20 cellular contexts compared by ENCODE assay signal in genomic region chr10:27715505-27715904, GRCh38. TPM values are rescaled to one million over a fixed set of nuclear protein-coding genes. Genes with fewer than 3 reads are reported as not detected.
A peak's percentile ranks its signal among the peaks of the same experiment; 100 is the strongest.
DNase-seq lines count a peak whose midpoint lies in the region; ATAC-seq and TF ChIP-seq lines count a peak whose summit lies in the region.
"Had no signal": no experiment of that assay in that cellular context is flagged by ENCODE, and none has a peak within 500 bp of the region (broad histone marks: within the 10 kb centered on the region; RNA-seq: fewer than 3 reads in every experiment).

No MANE protein-coding gene starts in this region.

- no peaks in the 10 kb centered on the region for H3K79me2 ChIP-seq in PC-3 (ENCODE audit: low read length)

- intact Hi-C loops in left ventricle myocardium superior (cut with micrococcal nuclease) = no loop called here
- intact Hi-C loops in Right ventricle myocardium inferior (cut with DNase I) = no loop called here
- intact Hi-C loops in tibial artery (cut with DNase I; ENCODE audit: low total_unique reads) = loop anchor here (10.0 kb wide), 1 partner anchor 161 kb away; no protein-coding TSS in a partner anchor
- intact Hi-C loops in PC-3 (cut with micrococcal nuclease) = no loop called here

- H4K20me1 ChIP-seq in PC-3 (ENCODE audit: low read length) = no peaks in the 10 kb centered on the region

- H3K4me3 ChIP-seq in SJCRH30 = no peak overlapping the region
- H3K4me3 ChIP-seq in tibial artery = no peak overlapping the region
- H3K4me3 ChIP-seq in PC-3 (ENCODE audit: low read length) = no peak overlapping the region
- H3K4me3 ChIP-seq: GM23338, PC-9 had no signal

- no TSS peak for BruUV-seq in PC-3 (replicated peaks; lab: Mats Ljungman, UMichigan)

- ATAC-seq in left ventricle myocardium superior = peak; percentile 85
- ATAC-seq in Right ventricle myocardium inferior = no peak
- no peak for ATAC-seq in HG02759 (IDR thresholded peaks at IDR 0.05; ENCODE audit: unreplicated experiment)
- no peak for ATAC-seq in PC-3
- ATAC-seq: GM23338, HCT116, SK-N-SH treated with all-trans-retinoic acid at 6 μM for 48 hours had no signal

- H3K36me3 ChIP-seq in SJCRH30 (no peaks in the 10 kb centered on the region), tibial artery (no peaks in the 10 kb centered on the region), PC-3 (ENCODE audit: low read depth, low read length) (no peaks in the 10 kb centered on the region)

- CTCF ChIA-PET in PC-3 (lab: Charles Lee) = no interaction called here

- no peak overlapping the region for H3K4me2 ChIP-seq in PC-3 (ENCODE audit: low read length)
- H3K4me2 ChIP-seq: GM23338, PC-9 had no signal

- no peak for TF ChIP-seq CTCF in tibial artery (IDR thresholded peaks at IDR 0.05)
- no peak for TF ChIP-seq CTCF in PC-3 (conservative IDR thresholded peaks at IDR 0.05; ENCODE audit: low read depth, low read length)

- POLR2A ChIA-PET in PC-3 (lab: Charles Lee; ENCODE audit: unreplicated experiment) = no interaction called here

- H3F3A ChIP-seq in PC-3 (ENCODE audit: low read length, unreplicated experiment) = no peaks in the 10 kb centered on the region

- no peaks in the 10 kb centered on the region for H3K9me2 ChIP-seq in PC-3 (replicated peaks; ENCODE audit: low read length)

- no peak overlapping the region for H3K9ac ChIP-seq in PC-3 (ENCODE audit: low read length)

- H3K27ac ChIP-seq in SJCRH30 (peak overlapping the region; percentile 80), tibial artery (peak overlapping the region; percentile 63 to 75), PC-3 (ENCODE audit: low read length) (no peak overlapping the region)
- H3K27ac ChIP-seq: PC-9 had no signal

- H2AFZ ChIP-seq in PC-3 (ENCODE audit: low read length) = no peak overlapping the region
- H2AFZ ChIP-seq: GM23338, PC-9 had no signal

- no peaks in the 10 kb centered on the region for H3K9me3 ChIP-seq in SJCRH30 (replicated peaks)
- no peaks in the 10 kb centered on the region for H3K9me3 ChIP-seq in tibial artery
- H3K9me3 ChIP-seq in PC-3 (ENCODE audit: low read length) = no peaks in the 10 kb centered on the region

- H3K27me3 ChIP-seq in SJCRH30 (no peaks in the 10 kb centered on the region), tibial artery (no peaks in the 10 kb centered on the region), PC-3 (ENCODE audit: low read length) (no peaks in the 10 kb centered on the region)

- DNase-seq in left ventricle myocardium superior = no peak
- DNase-seq in Right ventricle myocardium inferior (ENCODE audit: missing footprints) = no peak
- no peak for DNase-seq in SJCRH30
- DNase-seq in myocyte (ENCODE audit: low read depth) = peak; percentile 18
- no peak for DNase-seq in tibial artery
- DNase-seq in NCI-H748 (lab: John Stamatoyannopoulos, UW; ENCODE audit: unreplicated experiment) = no peak
- DNase-seq in PC-3 = no peak
- DNase-seq: C1 segment of cervical spinal cord, DMS 273 treated with DMSO at 0.1 percent for 48 hours, GDM1, MM.1S, NCI-H1105, NCI-H1694, NCI-H345, NCI-H69, PC-9 had no signal

- H3K4me1 ChIP-seq in SJCRH30 (peaks cover 24% of the 10 kb centered on the region), tibial artery (peaks cover 0 to 59% (median 13%) of the 10 kb centered on the region in 4 donors), PC-3 (ENCODE audit: insufficient read depth, low read length) (no peaks in the 10 kb centered on the region)

RNA-seq across cellular contexts. Expression of gene MKX, which starts 30.1 kb away (rescaled TPM):
- total RNA-seq in left ventricle myocardium superior (0.15 TPM), Right ventricle myocardium inferior (0.14 TPM), myocyte (0.35 and 0.83 TPM in 2 replicates), PC-3 (2014; rRNA removed) (2.6 and 3.5 TPM in 2 replicates)
- total RNA-seq in SJCRH30 (2014; rRNA removed; shearing (Covaris generic)) = 2.2 and 2.5 TPM in 2 replicates
- 6.4 TPM for polyA plus RNA-seq in myocyte (2012)
- total RNA-seq: PC-9 had no signal
